18 cellular contexts compared by ENCODE assay signal in genomic region chr21:33769057-33769456, GRCh38.
"Had no signal": no experiment of that assay in that cellular context is flagged by ENCODE, and none has a peak within 500 bp of the region (broad histone marks: within the 10 kb centered on the region; RNA-seq: fewer than 3 reads in every experiment).

No MANE protein-coding gene starts in this region.

- ATAC-seq: effector memory CD8-positive, alpha-beta T cell; left lobe of liver; T-helper 17 cell had no signal

- H3K27ac ChIP-seq: adrenal gland, epithelial cell of prostate, right atrium auricular region, VCaP had no signal

- H3K4me3 ChIP-seq: adrenal gland, lung, right atrium auricular region had no signal

- FAIRE-seq: bronchial epithelial cell, frontal cortex, keratinocyte had no signal

- DNase-seq: activated CD4-positive, alpha-beta T cell treated with anti-CD3 and anti-CD28 coated beads for 1 hour; activated gamma-delta T cell; adrenal gland; effector memory CD8-positive, alpha-beta T cell; hypothalamus; stimulated activated CD4-positive, alpha-beta T cell treated with anti-CD3 and anti-CD28 coated beads, Interleukin-12 subunit alpha, Interleukin-12 subunit beta, amount 100 ng/mL, for 4 hours; stimulated activated CD4-positive, alpha-beta T cell treated with anti-CD3 and anti-CD28 coated beads, Interleukin-1b, Interleukin-23, amount 100 ng/mL, for 48 hours; stimulated activated CD8-positive, alpha-beta memory T cell treated with anti-CD3 and anti-CD28 coated beads, Interleukin-4, amount 100 ng/mL, for 48 hours; stimulated activated naive CD4-positive, alpha-beta T cell; T-helper 17 cell had no signal

- H3K4me1 ChIP-seq: adrenal gland had no signal

- H3K9me3 ChIP-seq: adrenal gland, right atrium auricular region had no signal

- H3K27me3 ChIP-seq: adrenal gland, right atrium auricular region had no signal
